Comparison of ENCODE assay signal across 8 cellular contexts in the genomic region with DNA sequence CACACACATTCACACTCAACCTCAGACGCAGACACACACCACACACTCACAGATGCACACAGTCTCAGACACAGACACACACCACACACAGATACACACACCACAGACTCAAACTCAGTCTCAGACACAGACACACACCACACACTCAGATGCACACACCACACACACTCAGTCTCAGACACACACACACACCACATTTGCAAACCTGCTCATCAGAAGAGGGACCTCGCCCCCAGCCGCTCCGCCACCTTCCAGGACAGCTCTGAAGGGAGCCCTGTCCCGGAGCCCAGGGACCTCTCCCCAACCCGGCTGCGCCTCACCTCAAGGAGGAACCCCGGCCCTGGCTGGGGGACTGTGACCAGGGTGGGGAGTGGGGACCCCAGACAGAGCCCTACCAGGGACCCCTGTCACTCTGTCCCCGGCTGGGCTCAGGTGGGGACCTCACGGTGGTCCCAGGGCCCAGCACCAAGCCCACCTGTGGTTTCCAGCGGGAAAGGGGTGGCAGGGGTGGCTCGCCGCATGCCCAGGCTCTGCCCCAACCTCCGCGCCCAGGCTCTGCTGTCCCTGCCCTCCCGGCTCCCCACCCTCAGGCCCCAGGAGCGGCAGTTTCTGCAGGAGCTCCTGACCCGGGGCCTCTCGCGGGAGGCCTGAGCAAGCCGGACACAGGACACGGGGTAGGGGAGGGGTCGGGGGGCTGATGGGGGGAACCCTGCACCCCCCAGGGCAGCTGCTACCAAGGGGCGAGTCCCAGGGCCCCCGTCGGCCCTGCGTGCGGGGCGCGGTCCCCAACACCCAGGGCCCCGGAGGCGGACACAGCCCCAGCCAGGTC. TPM values are rescaled to one million over a fixed set of nuclear protein-coding genes. Genes with fewer than 3 reads are reported as not detected.
A peak's percentile ranks its signal among the peaks of the same experiment; 100 is the strongest.
DNase-seq lines count a peak whose midpoint lies in the region; ATAC-seq, FAIRE-seq and TF ChIP-seq lines count a peak whose summit lies in the region.

No MANE protein-coding gene starts in this region.

- H3K36me3 ChIP-seq in BJ (ENCODE audit: control insufficient read depth, insufficient read depth, low read length), result no peaks in the 10 kb centered on the region
- peaks cover 3% of the 10 kb centered on the region for H3K36me3 ChIP-seq in fibroblast of lung (ENCODE audit: control insufficient read depth, insufficient read depth, low read length)

- H2AFZ ChIP-seq in fibroblast of lung (ENCODE audit: low read length), result no peak overlapping the region

- H3K27me3 ChIP-seq in BJ (ENCODE audit: control insufficient read depth, insufficient read depth, low read length) (no peaks in the 10 kb centered on the region), fibroblast of lung (ENCODE audit: control insufficient read depth, insufficient read depth, low read length) (no peaks in the 10 kb centered on the region)

- TF ChIP-seq CTCF in BJ (IDR thresholded peaks at IDR 0.05; ENCODE audit: insufficient read depth, low read depth, low read length), result no peak
- TF ChIP-seq CTCF in fibroblast of lung (conservative IDR thresholded peaks at IDR 0.05 in 1 of 2, IDR thresholded peaks at IDR 0.05 in 1 of 2; ENCODE audit: low read depth in 1 of 2, low read length in 2 of 2), result no peak
- TF ChIP-seq CTCF in omental fat pad (IDR thresholded peaks at IDR 0.05), result no peak

- H3K9ac ChIP-seq in fibroblast of lung (ENCODE audit: insufficient read depth, low read length), result peak overlapping the region; percentile 61

- peak overlapping the region; percentile 85 for H3K4me2 ChIP-seq in fibroblast of lung (ENCODE audit: extremely low read depth, insufficient read depth, low read length)

- H3K4me1 ChIP-seq in fibroblast of lung (ENCODE audit: control insufficient read depth, extremely low read depth, insufficient read depth, low read length), result peaks cover 15% of the 10 kb centered on the region

- CTCF ChIA-PET in BJ (lab: Yijun Ruan, JAX), result interaction anchor here (0.7 to 1.8 kb wide), 4 partner anchors 13 to 125 kb away, joined by 3 to 15 read pairs (median 4); no protein-coding TSS in a partner anchor

- peaks cover 40% of the 10 kb centered on the region for H3K79me2 ChIP-seq in fibroblast of lung (ENCODE audit: control insufficient read depth, insufficient read depth, low read length)

- peaks cover 3% of the 10 kb centered on the region for H4K20me1 ChIP-seq in fibroblast of lung (ENCODE audit: control insufficient read depth, extremely low read depth, insufficient read depth, low read length)

- no peaks in the 10 kb centered on the region for H3K9me3 ChIP-seq in fibroblast of lung (ENCODE audit: control insufficient read depth, insufficient read depth, low read depth, low read length)

- ATAC-seq in omental fat pad (ENCODE audit: low FRiP score) (peak; percentile 4), HG02678 (IDR thresholded peaks at IDR 0.05; ENCODE audit: unreplicated experiment) (no peak)

- POLR2A ChIA-PET in BJ (lab: Charles Lee), result interaction anchor here (0.6 kb wide), 1 partner anchor 122 kb away, joined by 3 read pairs; no protein-coding TSS in a partner anchor

- H3K4me3 ChIP-seq in BJ (ENCODE audit: low read depth, low read length) (peak overlapping the region; percentile 88), fibroblast of lung (replicated peaks in 1 of 4; ENCODE audit: control extremely low read depth in 1 of 4, insufficient read depth in 1 of 4, low read depth in 3 of 4, low read length in 4 of 4) (peak overlapping the region; percentile 31 to 89 (median 43))

- H3K27ac ChIP-seq in fibroblast of lung (ENCODE audit: insufficient read depth, low read length), result peak overlapping the region; percentile 41
- H3K27ac ChIP-seq in caudate nucleus (ENCODE audit: low read depth, low read length), result no peak overlapping the region

- no peak for FAIRE-seq in frontal cortex (lab: Jason Lieb, UNC)

- DNase-seq in BJ (ENCODE audit: low read depth) (no peak), RPMI7951 (ENCODE audit: low read depth) (peak; percentile 48), fibroblast of lung (ENCODE audit: low read depth in 2 of 2) (peak in 1 of 2 donors; percentile 40), omental fat pad (ENCODE audit: low spot score) (peak; percentile 22), NCI-H748 treated with DMSO at 0.1 percent for 48 hours (lab: John Stamatoyannopoulos, UW) (no peak), frontal cortex (ENCODE audit: low spot score in 2 of 2) (no peak), caudate nucleus (lab: John Stamatoyannopoulos, UW) (no peak)

RNA-seq across cellular contexts. Expression of a gene that starts 0.7 kb away (rescaled TPM):
- polyA plus RNA-seq in BJ (2011; rRNA removed) (412 and 665 TPM in 2 replicates), fibroblast of lung (346 and 702 TPM in 2 replicates)
- 246 and 249 TPM in 2 replicates for polyA minus RNA-seq in BJ (2011; rRNA and poly(A)+ RNA removed)
- total RNA-seq in RPMI7951 (2014; rRNA removed; shearing (Covaris generic)), result 680 and 1,049 TPM in 2 replicates
- total RNA-seq in fibroblast of lung (782 and 928 TPM in 2 replicates), omental fat pad (1,000 to 10,000 TPM in 1 of 4 donors, 100 to 1,000 TPM in 3; 480 to 1,153 (median 616) TPM), frontal cortex (15.5 TPM)
- 857 and 2,080 TPM in 2 replicates for polyA plus RNA-seq in fibroblast of lung (2012)
- 367 and 1,367 TPM in 2 replicates for polyA minus RNA-seq in fibroblast of lung (ENCODE audit: low replicate concordance)

RNA-seq across cellular contexts. Expression of a gene that starts 58.2 kb away (rescaled TPM):
- polyA plus RNA-seq in BJ (2011; rRNA removed), result 0.05 and 0.06 TPM in 2 replicates
- not detected in 2 replicates for polyA minus RNA-seq in BJ (2011; rRNA and poly(A)+ RNA removed)
- 0.20 and 0.36 TPM in 2 replicates for total RNA-seq in RPMI7951 (2014; rRNA removed; shearing (Covaris generic))
- 0.26 and 1.3 TPM in 2 replicates for total RNA-seq in fibroblast of lung
- polyA plus RNA-seq in fibroblast of lung, result 0.27 TPM in 1 of 2 replicates, not detected in the other
- polyA plus RNA-seq in fibroblast of lung (2012), result 0.12 and 0.19 TPM in 2 replicates
- polyA minus RNA-seq in fibroblast of lung (ENCODE audit: low replicate concordance), result not detected in 2 replicates
- not detected for total RNA-seq in omental fat pad
- 0.41 TPM for total RNA-seq in frontal cortex

Comparison
In these comparisons a context has a peak if more than half of its experiments do, and no peak if none do; other contexts are left out.
1. DNase-seq: peak in RPMI7951 (single experiment) and omental fat pad (single experiment); none in BJ (single experiment), NCI-H748 treated with DMSO at 0.1 percent for 48 hours (single experiment), frontal cortex (0 of 2) and caudate nucleus (0 of 61).
2. RNA of a gene that starts 0.7 kb away (total RNA-seq): 782 to 928 TPM in fibroblast of lung, 680 to 1,049 TPM in RPMI7951 and 480 to 1,153 TPM in omental fat pad; 15.5 TPM in frontal cortex (single experiment); every median in the first group is over 10 times any median in the second.